In the genomic region with DNA sequence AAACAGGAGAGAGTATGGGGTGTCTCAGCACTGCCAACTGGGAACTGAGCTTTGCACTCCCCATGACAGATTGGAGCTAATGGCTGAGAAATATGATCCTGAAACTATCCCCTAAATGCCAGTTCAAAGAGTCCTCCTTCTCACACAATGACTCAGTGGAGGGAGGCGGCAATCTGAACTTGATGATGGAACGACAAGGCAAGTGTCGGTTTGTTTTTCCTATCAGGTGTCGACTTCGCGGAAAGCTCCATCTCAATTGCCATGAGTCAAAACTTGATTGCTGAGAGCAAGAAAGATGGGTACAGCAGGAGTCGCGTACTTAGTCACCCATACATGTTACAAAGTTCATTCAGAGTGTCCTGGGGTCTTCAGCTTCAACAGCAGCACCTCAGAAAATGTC, we compare ENCODE assay signal across 13 cellular contexts. TPM values are rescaled to one million over a fixed set of nuclear protein-coding genes. Genes with fewer than 3 reads are reported as not detected.
DNase-seq lines count a peak whose midpoint lies in the region; ATAC-seq and TF ChIP-seq lines count a peak whose summit lies in the region.
"Had no signal": no experiment of that assay in that cellular context is flagged by ENCODE, and none has a peak within 500 bp of the region (broad histone marks: within the 10 kb centered on the region; RNA-seq: fewer than 3 reads in every experiment).

No MANE protein-coding gene starts in this region.

- no peak overlapping the region for H2BK15ac ChIP-seq in H9 (ENCODE audit: low read depth, low read length)

- no peak overlapping the region for H3K4ac ChIP-seq in H9 (ENCODE audit: low read depth, low read length)

- H3K4me3 ChIP-seq in iPS-18a (ENCODE audit: low read length) (peak overlapping the region; percentile 41), stomach (no peak overlapping the region)

- no peak overlapping the region for H3K23ac ChIP-seq in H9 (ENCODE audit: insufficient read length, low read depth, low read length)

- TF ChIP-seq EP300 in stomach (IDR thresholded peaks at IDR 0.05), result no peak

- no peak for ATAC-seq in GM21526 (IDR thresholded peaks at IDR 0.05; ENCODE audit: low FRiP score, unreplicated experiment)

- H4K20me1 ChIP-seq in H9 (ENCODE audit: control insufficient read depth, insufficient read depth, insufficient read length), result no peaks in the 10 kb centered on the region

- no peak overlapping the region for H2BK20ac ChIP-seq in H9 (ENCODE audit: low read depth, low read length, poor library complexity, severe bottlenecking)

- H3K36me3 Mint-ChIP-seq in H9 (ENCODE audit: insufficient read depth in 1 of 3, low read depth in 3 of 3) (peaks cover 14 to 22% (median 16%) of the 10 kb centered on the region in 3 experiments), mesothelial cell of epicardium (no peaks in the 10 kb centered on the region)
- H3K36me3 Mint-ChIP-seq in T-helper 2 cell treated with Interferon-gamma antibody and Interleukin-4, amounts not matched to agents 5 μg/mL and 100 μg/mL, for 36 hours (ENCODE audit: low read depth), result no peaks in the 10 kb centered on the region

- no peak overlapping the region for H2BK12ac ChIP-seq in H9 (ENCODE audit: insufficient read length, low read depth, low read length)

- H2BK120ac ChIP-seq in H9 (ENCODE audit: low read depth, low read length, poor library complexity, severe bottlenecking), result no peak overlapping the region

- H3K56ac ChIP-seq in H9 (ENCODE audit: insufficient read length, low read depth, low read length), result no peak overlapping the region

- no peak overlapping the region for H3T11ph ChIP-seq in H9 (ENCODE audit: low read length)

- peaks cover 10% of the 10 kb centered on the region for H3K4me1 ChIP-seq in H9 (ENCODE audit: insufficient read depth, low read length)
- H3K4me1 ChIP-seq in iPS-18a (ENCODE audit: control insufficient read depth, low read depth, low read length), result peaks cover 30% of the 10 kb centered on the region
- no peaks in the 10 kb centered on the region for H3K4me1 ChIP-seq in stomach

- H3K9me3 ChIP-seq in H9 (ENCODE audit: control insufficient read depth, low read depth, low read length) (peaks cover 4% of the 10 kb centered on the region), iPS-18a (ENCODE audit: control insufficient read depth, low read depth, low read length) (no peaks in the 10 kb centered on the region), stomach (no peaks in the 10 kb centered on the region)

- no peak overlapping the region for H4K5ac ChIP-seq in H9 (ENCODE audit: insufficient read length, low read depth, low read length)

- no peak overlapping the region for H3K27ac ChIP-seq in H9 (ENCODE audit: insufficient read length, low read depth, low read length)
- H3K27ac ChIP-seq in iPS-18a (ENCODE audit: low read length), result no peak overlapping the region
- no peak overlapping the region for H3K27ac ChIP-seq in stomach

- intact Hi-C loops in stomach (cut with DNase I; ENCODE audit: low total_unique reads), result no loop called here

- H3K9me3 Mint-ChIP-seq in H9 (peaks cover 5 to 7% of the 10 kb centered on the region in 2 experiments; a peak in 4 of 5 replicates), mesothelial cell of epicardium (peaks cover 14% of the 10 kb centered on the region)
- H3K9me3 Mint-ChIP-seq in T-helper 2 cell treated with Interferon-gamma antibody and Interleukin-4, amounts not matched to agents 5 μg/mL and 100 μg/mL, for 36 hours, result no peaks in the 10 kb centered on the region

- no CpG with 5 or more reads among the region's 8 CpGs for WGBS in H9 (ENCODE audit: extremely low coverage, insufficient read length, low lambda C conversion rate)
- WGBS in stomach, 5 donors, result 34 to 59% (median 44%) methylated on average over 8 of the region's 8 CpGs

- H3K9ac ChIP-seq in H9 (ENCODE audit: extremely low read depth, insufficient read length, low read length) (no peak overlapping the region), iPS-18a (ENCODE audit: low read length) (no peak overlapping the region)

- peak overlapping the region in 1 of 2 experiments; percentile 12; a peak in 2 of 5 replicates for H3K4me3 Mint-ChIP-seq in H9
- no peak overlapping the region for H3K4me3 Mint-ChIP-seq in T-helper 2 cell treated with Interferon-gamma antibody and Interleukin-4, amounts not matched to agents 5 μg/mL and 100 μg/mL, for 36 hours
- no peak overlapping the region for H3K4me3 Mint-ChIP-seq in mesothelial cell of epicardium

- no peak overlapping the region for H3K18ac ChIP-seq in H9 (ENCODE audit: insufficient read length, low read depth, low read length)

- no peak overlapping the region for H4K8ac ChIP-seq in H9 (replicated peaks; ENCODE audit: insufficient read length, low read depth, low read length)

- no peaks in the 10 kb centered on the region for H3K23me2 ChIP-seq in H9 (ENCODE audit: insufficient read length, low read depth, low read length, poor library complexity, severe bottlenecking)

- no peak for TF ChIP-seq POLR2A in stomach (IDR thresholded peaks at IDR 0.05)

- H2AFZ ChIP-seq in H9 (ENCODE audit: low read length), result no peak overlapping the region

- DNase-seq in Daoy (ENCODE audit: low read depth) (peak; percentile 54), H9 (no peak), mesothelial cell of epicardium (ENCODE audit: low spot score in 2 of 2, unreplicated experiment in 2 of 2) (no peak), stomach (no peak)
- peak; percentile 11 for DNase-seq in T-helper 2 cell treated with Interferon-gamma antibody and Interleukin-4, amounts not matched to agents 5 μg/mL and 100 μg/mL, for 36 hours (ENCODE audit: low spot score)
- DNase-seq: DMS79 treated with DMSO at 0.1 percent for 48 hours, HCEC 1CT, NCI-H510A treated with DMSO at 0.1 percent for 48 hours, occipital lobe had no signal

- H2BK5ac ChIP-seq in H9 (ENCODE audit: insufficient read length, low read length), result no peak overlapping the region

- peak overlapping the region; percentile 25 for H3K4me2 ChIP-seq in H9 (ENCODE audit: insufficient read depth, insufficient read length, low read length)

- peaks cover 30 to 32% of the 10 kb centered on the region in 2 experiments for H3K4me1 Mint-ChIP-seq in H9
- no peaks in the 10 kb centered on the region for H3K4me1 Mint-ChIP-seq in T-helper 2 cell treated with Interferon-gamma antibody and Interleukin-4, amounts not matched to agents 5 μg/mL and 100 μg/mL, for 36 hours (ENCODE audit: low read depth)
- H3K4me1 Mint-ChIP-seq in mesothelial cell of epicardium, result no peaks in the 10 kb centered on the region

- H3K27ac Mint-ChIP-seq in H9 (no peak overlapping the region), mesothelial cell of epicardium (no peak overlapping the region)
- H3K27ac Mint-ChIP-seq in T-helper 2 cell treated with Interferon-gamma antibody and Interleukin-4, amounts not matched to agents 5 μg/mL and 100 μg/mL, for 36 hours, result no peak overlapping the region

- no peak overlapping the region for H4K91ac ChIP-seq in H9 (ENCODE audit: insufficient read length, low read depth, low read length)

- no peaks in the 10 kb centered on the region; the same call in none of the 2 replicates for H3K27me3 Mint-ChIP-seq in H9 (ENCODE audit: low read depth)
- H3K27me3 Mint-ChIP-seq in T-helper 2 cell treated with Interferon-gamma antibody and Interleukin-4, amounts not matched to agents 5 μg/mL and 100 μg/mL, for 36 hours (ENCODE audit: low read depth), result peaks cover 15% of the 10 kb centered on the region
- H3K27me3 Mint-ChIP-seq in mesothelial cell of epicardium (ENCODE audit: low read depth), result peaks cover 33% of the 10 kb centered on the region

- H3K14ac ChIP-seq in H9 (ENCODE audit: insufficient read depth, low read length), result no peak overlapping the region

- no peak overlapping the region for H2AK5ac ChIP-seq in H9 (ENCODE audit: insufficient read length, low read length)

- no peaks in the 10 kb centered on the region for H3K79me2 ChIP-seq in H9 (ENCODE audit: insufficient read depth, low read length)

- H3K27me3 ChIP-seq in H9 (ENCODE audit: insufficient read depth, low read length) (peaks cover 11% of the 10 kb centered on the region; the same call in 1 of the 2 replicates), iPS-18a (ENCODE audit: control insufficient read depth, insufficient read depth, low read length) (peaks cover 22% of the 10 kb centered on the region), stomach (peaks cover 0 to 4% (median 0%) of the 10 kb centered on the region in 3 donors)

- no peak for TF ChIP-seq CTCF in H9 (conservative IDR thresholded peaks at IDR 0.05)
- no peak for TF ChIP-seq CTCF in mesothelial cell of epicardium (IDR thresholded peaks at IDR 0.05; ENCODE audit: unreplicated experiment)
- TF ChIP-seq CTCF in stomach (IDR thresholded peaks at IDR 0.05), result no peak

- H3K79me1 ChIP-seq in H9 (ENCODE audit: insufficient read depth, low read depth, low read length, poor library complexity, severe bottlenecking), result no peaks in the 10 kb centered on the region

- H3K36me3 ChIP-seq in iPS-18a (ENCODE audit: control insufficient read depth, low read depth, low read length) (no peaks in the 10 kb centered on the region), stomach (no peaks in the 10 kb centered on the region)

RNA-seq across cellular contexts. Expression of gene NPY, which starts 52.5 kb away (rescaled TPM):
- 2.3 TPM in 1 of 2 replicates, not detected in the other for total RNA-seq in Daoy (2014; rRNA removed; shearing (Covaris generic))
- total RNA-seq in H9 (2021) (not detected in 2 replicates), mesothelial cell of epicardium (not detected in 3 replicates), stomach (1 to 10 TPM in 2 of 5 donors, not detected in 3; 2.9 to 6.2 TPM)
- polyA plus RNA-seq in stomach, result 10 to 100 TPM in 1 of 3 donors, 1 to 10 TPM in 1, not detected in 1; 2.6 to 19.2 TPM
- total RNA-seq: endothelial cell of umbilical vein, mesenteric fat pad had no signal
- polyA plus RNA-seq: endothelial cell of umbilical vein had no signal

Comparison
In these comparisons a context has a peak if more than half of its experiments do, and no peak if none do; other contexts are left out.
1. DNase-seq: peak in Daoy (single experiment) and T-helper 2 cell treated with Interferon-gamma antibody and Interleukin-4, amounts not matched to agents 5 μg/mL and 100 μg/mL, for 36 hours (single experiment); none in H9 (single experiment), mesothelial cell of epicardium (0 of 2) and stomach (single experiment).